In the genomic region with DNA sequence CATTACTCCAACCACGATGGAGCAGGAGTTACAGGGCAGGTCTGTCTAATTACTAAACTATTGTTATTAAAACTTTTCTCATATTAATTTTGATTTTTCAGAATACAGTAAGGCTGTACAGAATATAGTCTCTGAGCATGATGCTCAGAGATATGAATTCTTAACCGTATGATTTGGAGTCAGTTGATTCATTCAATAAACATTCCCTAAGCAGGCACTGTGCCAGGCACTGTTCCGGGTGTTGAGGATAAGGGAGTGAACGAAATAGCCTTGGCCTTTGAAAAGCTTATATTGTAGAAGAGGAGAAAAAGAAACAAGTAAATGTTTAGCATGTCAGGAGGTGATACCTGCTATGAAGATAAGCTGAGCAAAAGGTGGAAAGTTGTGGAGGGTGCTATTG, we compare ENCODE assay signal across 1 cellular context.
TF ChIP-seq lines count a peak whose summit lies in the region.

No MANE protein-coding gene starts in this region.

TF ChIP-seq in WTC11, 78 proteins besides CTCF, POLR2A, EP300 and RAD21 (continued from another document):
- no peak for TF ChIP-seq RELA (CRISPR knock-in tag; IDR thresholded peaks at IDR 0.05; ENCODE audit: borderline replicate concordance)
